ENCODE assay signal across 29 cellular contexts in genomic region chr13:59950201-59950730, GRCh38.
DNase-seq lines count a peak whose midpoint lies in the region; ATAC-seq, FAIRE-seq and TF ChIP-seq lines count a peak whose summit lies in the region.
"Had no signal": no experiment of that assay in that cellular context is flagged by ENCODE, and none has a peak within 500 bp of the region (broad histone marks: within the 10 kb centered on the region; RNA-seq: fewer than 3 reads in every experiment).

No MANE protein-coding gene starts in this region.

- no peaks in the 10 kb centered on the region for H3K79me2 ChIP-seq in GM23248 (ENCODE audit: insufficient read depth)
- no peaks in the 10 kb centered on the region for H3K79me2 ChIP-seq in GM12878 (ENCODE audit: control insufficient read depth, insufficient read depth, low read length)
- H3K79me2 ChIP-seq: parathyroid adenoma had no signal

- H3K4me2 ChIP-seq in GM23248 (ENCODE audit: unreplicated experiment) = no peak overlapping the region
- H3K4me2 ChIP-seq in GM12878 (ENCODE audit: control insufficient read depth, insufficient read depth) = no peak overlapping the region
- H3K4me2 ChIP-seq: BLaER1 treated with 17β-estradiol and CSF1 and Interleukin-3, amounts not matched to agents 10 nM and 100 nM; neural progenitor cell; smooth muscle cell had no signal

- no peak overlapping the region for H3K9ac ChIP-seq in GM23248
- no peak overlapping the region for H3K9ac ChIP-seq in GM12878 (ENCODE audit: control insufficient read depth, insufficient read depth, low read length)
- H3K9ac ChIP-seq: BLaER1 treated with 17β-estradiol and CSF1 and Interleukin-3, amounts not matched to agents 10 nM and 100 nM; neural progenitor cell; parathyroid adenoma had no signal

- H3K9me3 ChIP-seq in A673 (ENCODE audit: low read depth, low read length, poor library complexity, severe bottlenecking) (no peaks in the 10 kb centered on the region), GM23248 (ENCODE audit: low read depth) (no peaks in the 10 kb centered on the region), GM12878 (replicated peaks; ENCODE audit: control insufficient read depth, insufficient read depth, low read length) (no peaks in the 10 kb centered on the region)
- H3K9me3 ChIP-seq: testis, uterus had no signal

- in situ Hi-C loops in GM23248 (cut with MboI) = no loop called here
- in situ Hi-C loops in GM12878 (cut with MboI) = no loop called here

- peak; percentile 20; the same call in 2 of the 3 replicates for ATAC-seq in GM12878
- ATAC-seq: activated CD4-positive, CD25-positive, alpha-beta regulatory T cell treated with anti-CD3 and anti-CD28 coated beads, Interleukin-2, amount 50 U/mL, for 24 hours; Panc1 had no signal

- 87 to 93% methylated on average over 2 of the region's 2 CpGs for WGBS in GM23248 (ENCODE audit: low coverage in 1 of 2, low lambda C conversion rate in 2 of 2, missing lambda C conversion rate in 2 of 2), 2 experiments
- 41% methylated on average over 2 of the region's 2 CpGs for WGBS in GM12878 (ENCODE audit: insufficient coverage, insufficient replicate concordance, low lambda C conversion rate, missing lambda C conversion rate)

- RAD21 ChIA-PET in GM12878 (lab: Charles Lee; ENCODE audit: unreplicated experiment) = interaction anchor here (1.1 kb wide), 2 partner anchors 12 to 481 kb away, joined by 3 read pairs; no protein-coding TSS in a partner anchor

- H3K27me3 ChIP-seq in A673 (replicated peaks; ENCODE audit: insufficient read depth, low read depth, low read length, poor library complexity) (no peaks in the 10 kb centered on the region), GM23248 (replicated peaks; ENCODE audit: insufficient read depth) (no peaks in the 10 kb centered on the region), GM12878 (replicated peaks in 1 of 2; ENCODE audit: control insufficient read depth in 2 of 2, insufficient read depth in 2 of 2, low read length in 1 of 2) (no peaks in the 10 kb centered on the region)
- H3K27me3 ChIP-seq: BLaER1 treated with 17β-estradiol and CSF1 and Interleukin-3, amounts not matched to agents 10 nM and 100 nM; dorsolateral prefrontal cortex; neural progenitor cell; testis; uterus had no signal

- peak overlapping the region; percentile 86 for H3K27ac ChIP-seq in A673 (ENCODE audit: low read depth, low read length, poor library complexity, severe bottlenecking)
- H3K27ac ChIP-seq in GM23248 = no peak overlapping the region
- no peak overlapping the region for H3K27ac ChIP-seq in GM12878 (ENCODE audit: control insufficient read depth, insufficient read depth)
- H3K27ac ChIP-seq: BLaER1 treated with 17β-estradiol and CSF1 and Interleukin-3, amounts not matched to agents 10 nM and 100 nM; dorsolateral prefrontal cortex; left ventricle myocardium inferior; neural progenitor cell; parathyroid adenoma; testis; uterus had no signal

- no peak for FAIRE-seq in GM12878 (lab: Jason Lieb, UNC)

- DNase-seq in A673 (ENCODE audit: low spot score) = peak; percentile 60
- peak; percentile 51 for DNase-seq in GM23248
- no peak for DNase-seq in GM12878 (ENCODE audit: low read depth, low spot score)
- DNase-seq in kidney glomerular epithelial cell (lab: John Stamatoyannopoulos, UW) = peak; percentile 72
- DNase-seq in SKM-1 treated with dmso at 0.1 percent for 144 hours (lab: John Stamatoyannopoulos, UW; ENCODE audit: unreplicated experiment) = no peak
- DNase-seq in GM20000 (ENCODE audit: low spot score) = no peak
- no peak for DNase-seq in anterior cingulate cortex (lab: John Stamatoyannopoulos, UW)
- no peak for DNase-seq in NCI-H1436 treated with DMSO at 0.1 percent for 48 hours (lab: John Stamatoyannopoulos, UW)
- DNase-seq: activated CD4-positive, alpha-beta memory T cell treated with anti-CD3 and anti-CD28 coated beads, Interleukin-2, amount 10 ng/mL, durations not matched to agents 7 days and 5 days; activated CD8-positive, alpha-beta memory T cell treated with anti-CD3 and anti-CD28 coated beads, Interleukin-2, amount 50 U/mL, for 4 hours; activated naive CD4-positive, alpha-beta T cell treated with Interleukin-2 at 50 U/mL for 16 hours; DMS79; dorsolateral prefrontal cortex; GF-D8; hypothalamus; left ventricle myocardium inferior; NCI-H2029; NCI-H226; Right ventricle myocardium superior; stimulated activated naive CD4-positive, alpha-beta T cell treated with Interleukin-2 at 50 U/mL for 16 hours; T-helper 2 cell; testis; uterus had no signal

- H2AFZ ChIP-seq in GM23248 (no peak overlapping the region), GM12878 (ENCODE audit: control insufficient read depth, low read depth, low read length) (no peak overlapping the region)
- H2AFZ ChIP-seq: neural progenitor cell, parathyroid adenoma had no signal

- H3K4me1 ChIP-seq in A673 (ENCODE audit: insufficient read depth, low read length, poor library complexity, severe bottlenecking) = peaks cover 60% of the 10 kb centered on the region
- peaks cover 9% of the 10 kb centered on the region; the same call in 1 of the 2 replicates for H3K4me1 ChIP-seq in GM23248 (ENCODE audit: insufficient read depth)
- H3K4me1 ChIP-seq in GM12878 (ENCODE audit: control insufficient read depth, insufficient read depth, low read length) = no peaks in the 10 kb centered on the region
- H3K4me1 ChIP-seq: left ventricle myocardium inferior, parathyroid adenoma, testis, uterus had no signal

- no peak for TF ChIP-seq CTCF in A673 (conservative IDR thresholded peaks at IDR 0.05; ENCODE audit: low read depth, low read length)
- no peak for TF ChIP-seq CTCF in GM12878 (IDR thresholded peaks at IDR 0.05 in 2 of 3, conservative IDR thresholded peaks at IDR 0.05 in 1 of 3; ENCODE audit: control insufficient read depth in 2 of 3, extremely low read depth in 1 of 3, insufficient read depth in 1 of 3, low read depth in 3 of 3, low read length in 3 of 3)
- TF ChIP-seq CTCF in GM20000 (IDR thresholded peaks at IDR 0.05; ENCODE audit: extremely low read depth, missing control alignments) = no peak

- TF ChIP-seq RAD21 in GM12878 (IDR thresholded peaks at IDR 0.05; ENCODE audit: insufficient read depth, low read depth, low read length) = no peak

- no peak overlapping the region for H3K4me3 ChIP-seq in A673 (ENCODE audit: low read depth, low read length, poor library complexity, severe bottlenecking)
- no peak overlapping the region for H3K4me3 ChIP-seq in GM23248
- H3K4me3 ChIP-seq in GM12878 = no peak overlapping the region
- H3K4me3 ChIP-seq: BLaER1 treated with 17β-estradiol and CSF1 and Interleukin-3, amounts not matched to agents 10 nM and 100 nM; dorsolateral prefrontal cortex; left ventricle myocardium inferior; neural progenitor cell; smooth muscle cell; testis; uterus had no signal

- POLR2A ChIA-PET in A673 (lab: Charles Lee; ENCODE audit: low non-redundant PET) = interaction anchor here (0.5 to 1.6 kb wide), 2 partner anchors 150 to 213 kb away, joined by 3 to 6 read pairs; no protein-coding TSS in a partner anchor
- POLR2A ChIA-PET in GM12878 (lab: Charles Lee) = interaction anchor here (1.7 kb wide), 1 partner anchor 12 kb away, joined by 3 read pairs; no protein-coding TSS in a partner anchor

- SMC1A ChIA-PET in GM12878 (lab: Charles Lee; ENCODE audit: uncharacterized antibody, unreplicated experiment) = interaction anchor here (1.2 to 2.0 kb wide), 4 partner anchors 8 to 25 kb away, joined by 3 to 6 read pairs (median 4); no protein-coding TSS in a partner anchor

- no peaks in the 10 kb centered on the region for H3K9me2 ChIP-seq in GM23248 (ENCODE audit: insufficient read depth)

- TF ChIP-seq EP300 in GM12878 (IDR thresholded peaks at IDR 0.05; ENCODE audit: borderline replicate concordance in 1 of 2, control insufficient read depth in 1 of 2, low read depth in 2 of 2, low read length in 2 of 2) = no peak

- H3K36me3 ChIP-seq in A673 (ENCODE audit: insufficient read depth, low read length, poor library complexity, severe bottlenecking) (peaks cover 8% of the 10 kb centered on the region), GM23248 (ENCODE audit: low read depth) (no peaks in the 10 kb centered on the region), GM12878 (ENCODE audit: control insufficient read depth in 2 of 2, insufficient read depth in 2 of 2, low read length in 1 of 2) (no peaks in the 10 kb centered on the region)
- H3K36me3 ChIP-seq: left ventricle myocardium inferior, neural progenitor cell, uterus had no signal

- intact Hi-C loops in A673 (cut with micrococcal nuclease; ENCODE audit: unreplicated experiment) = no loop called here
- intact Hi-C loops in GM12878 (cut with micrococcal nuclease; ENCODE audit: unreplicated experiment) = no loop called here

- BruUV-seq in A673 (replicated peaks; lab: Mats Ljungman, UMichigan) (no TSS peak), GM12878 (replicated peaks; lab: Mats Ljungman, UMichigan) (no TSS peak)

- TF ChIP-seq POLR2A in GM12878 (IDR thresholded peaks at IDR 0.05; ENCODE audit: low read depth, low read length) = no peak

- H4K20me1 ChIP-seq in GM23248 (ENCODE audit: insufficient read depth) = no peaks in the 10 kb centered on the region
- H4K20me1 ChIP-seq in GM12878 (ENCODE audit: control insufficient read depth, insufficient read depth) = no peaks in the 10 kb centered on the region
- H4K20me1 ChIP-seq: BLaER1 treated with 17β-estradiol and CSF1 and Interleukin-3, amounts not matched to agents 10 nM and 100 nM had no signal

- CTCF ChIA-PET in A673 (lab: Charles Lee) (no interaction called here), GM12878 (lab: Yijun Ruan, JAX) (interaction anchor here (0.8 to 1.8 kb wide), 5 partner anchors 10 to 379 kb away, joined by 3 to 13 read pairs (median 4); no protein-coding TSS in a partner anchor)

- no peaks in the 10 kb centered on the region for H3F3A ChIP-seq in GM23248 (ENCODE audit: insufficient read depth)

TF ChIP-seq in GM12878, 131 proteins besides CTCF, POLR2A, EP300 and RAD21:
- no peak for TF ChIP-seq RBBP5 (conservative IDR thresholded peaks at IDR 0.05)

Comparison
In these comparisons a context has a peak if more than half of its experiments do, and no peak if none do; other contexts are left out.
1. DNase-seq: peak in A673 (single experiment), GM23248 (single experiment) and kidney glomerular epithelial cell (single experiment); none in GM12878 (single experiment), SKM-1 treated with dmso at 0.1 percent for 144 hours (single experiment), GM20000 (single experiment), anterior cingulate cortex (0 of 58) and NCI-H1436 treated with DMSO at 0.1 percent for 48 hours (single experiment).